ENCODE assay signal across 26 cellular contexts in genomic region chr22:20632518-20632917, GRCh38.
"Had no signal": no experiment of that assay in that cellular context is flagged by ENCODE, and none has a peak within 500 bp of the region (broad histone marks: within the 10 kb centered on the region; RNA-seq: fewer than 3 reads in every experiment).

No MANE protein-coding gene starts in this region.

- H3K9me3 ChIP-seq: MG63, SJSA1 had no signal

- H3K27me3 ChIP-seq: MG63 had no signal

- H3K36me3 ChIP-seq: MG63, SJSA1 had no signal

- H3K27ac ChIP-seq: HL-60, SJSA1, SK-N-MC had no signal

- H3K4me1 ChIP-seq: SJSA1 had no signal

- FAIRE-seq: HTR-8/SVneo, RCC 7860 had no signal

- H3K4me3 ChIP-seq: MG63, SJSA1, SK-N-MC had no signal

- DNase-seq: Karpas-422, KG1, MG63, NCI-H1092, NCI-H1105 treated with DMSO at 0.1 percent for 48 hours, NCI-H1417 treated with DMSO at 0.1 percent for 48 hours, NCI-H146, NCI-H1694 treated with DMSO at 0.1 percent for 48 hours, NCI-H1930, NCI-H2081, NCI-H2107, NCI-H2171, NCI-H226, NCI-H446, NCI-H510A, NCI-H524 treated with DMSO at 0.1 percent for 48 hours, NCI-H69, NCI-H774, Right ventricle myocardium superior, RPMI8226, SIG-M5 had no signal
